ENCODE assay signal across 8 cellular contexts in the genomic region with DNA sequence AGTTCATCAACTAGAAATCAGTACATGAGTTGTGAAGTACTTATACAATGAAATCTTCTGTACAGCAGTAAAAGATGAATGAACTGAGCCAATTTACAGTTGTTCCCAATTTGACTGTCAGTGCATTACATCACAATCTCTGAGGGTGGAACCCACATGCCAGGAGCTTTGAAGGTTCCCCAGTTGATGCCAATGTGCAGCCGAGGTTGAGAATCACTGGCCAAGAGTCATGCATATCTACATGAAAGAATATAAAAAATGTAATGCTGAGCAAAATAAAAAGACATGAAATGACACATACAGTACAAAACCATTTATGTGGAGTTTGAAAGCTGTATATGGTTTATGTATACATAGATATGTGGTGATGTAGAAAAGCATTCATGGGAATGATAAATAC.
"Had no signal": no experiment of that assay in that cellular context is flagged by ENCODE, and none has a peak within 500 bp of the region (broad histone marks: within the 10 kb centered on the region; RNA-seq: fewer than 3 reads in every experiment).

No MANE protein-coding gene starts in this region.

- H3K27ac Mint-ChIP-seq: GM23338, H9, HFFc6 had no signal

- ATAC-seq: GM23338, HCT116 had no signal

- DNase-seq: GM23248, GOT3, H7, H9, HCEC 1CT, HFFc6 had no signal

- H3K4me1 Mint-ChIP-seq: GM23338, H9 had no signal

- H3K9me3 Mint-ChIP-seq: GM23338, H9, HFFc6 had no signal

- H3K4me3 Mint-ChIP-seq: GM23338, H9, HFFc6 had no signal
